Comparison of ENCODE assay signal across 10 cellular contexts in the genomic region with DNA sequence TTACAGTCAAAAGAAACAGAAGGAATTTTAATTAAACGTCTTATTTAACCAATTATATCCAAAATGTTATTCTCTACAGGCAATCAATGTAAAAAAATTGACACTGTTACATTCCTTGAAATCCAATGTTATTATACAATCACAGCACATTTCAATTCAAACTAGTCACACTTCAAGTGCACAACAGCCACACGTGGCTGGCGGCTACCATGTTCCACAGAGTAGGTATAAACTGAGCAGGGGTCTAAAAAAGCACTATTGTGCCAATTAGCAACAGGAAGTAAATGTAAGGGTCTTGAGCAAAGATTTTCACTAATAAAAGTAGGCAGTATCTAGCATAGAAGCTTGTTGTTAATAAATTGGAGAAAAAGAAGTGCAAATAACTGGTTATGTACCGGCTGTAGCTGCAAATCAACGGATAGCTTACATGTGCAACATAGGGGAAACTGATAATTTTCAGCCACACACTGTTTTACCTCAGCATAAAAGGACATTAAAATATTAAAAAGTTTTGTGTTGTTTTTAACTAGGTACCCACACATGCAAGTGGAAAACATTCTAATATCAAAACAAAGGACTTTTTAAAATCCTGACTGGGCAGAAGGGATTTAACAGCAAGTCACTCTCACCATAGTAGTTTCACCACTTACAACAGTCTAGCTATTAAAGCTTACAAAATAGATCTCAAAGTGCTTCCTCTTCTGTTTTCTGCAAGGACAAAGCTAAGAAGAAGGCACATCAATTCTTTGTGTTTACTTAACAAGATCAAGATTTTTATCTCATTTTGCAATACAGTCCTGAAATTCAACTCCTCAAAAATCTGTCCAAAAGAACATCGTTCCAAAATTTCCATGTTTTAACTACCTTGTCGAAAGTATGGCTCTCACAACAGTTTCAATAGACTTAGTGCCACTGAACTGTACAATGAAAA. TPM values are rescaled to one million over a fixed set of nuclear protein-coding genes. Genes with fewer than 3 reads are reported as not detected.
A peak's percentile ranks its signal among the peaks of the same experiment; 100 is the strongest.
DNase-seq lines count a peak whose midpoint lies in the region; ATAC-seq and TF ChIP-seq lines count a peak whose summit lies in the region.
"Had no signal": no experiment of that assay in that cellular context is flagged by ENCODE, and none has a peak within 500 bp of the region (broad histone marks: within the 10 kb centered on the region; RNA-seq: fewer than 3 reads in every experiment).

No MANE protein-coding gene starts in this region.

- H3K9me3 Mint-ChIP-seq in stimulated activated naive CD8-positive, alpha-beta T cell treated with anti-CD3 and anti-CD28 coated beads, Interleukin-15, Interleukin-2, amounts not matched to agents 100 ng/mL and 50 ng/mL, for 24 hours, result peaks cover 5% of the 10 kb centered on the region
- no peaks in the 10 kb centered on the region for H3K9me3 Mint-ChIP-seq in activated CD8-positive, alpha-beta T cell treated with anti-CD3 and anti-CD28 coated beads, Interleukin-2, amount 10 ng/mL, durations not matched to agents 7 days and 5 days (ENCODE audit: insufficient read depth)

- H3K4me1 Mint-ChIP-seq in stimulated activated naive CD8-positive, alpha-beta T cell treated with anti-CD3 and anti-CD28 coated beads, Interleukin-15, Interleukin-2, amounts not matched to agents 100 ng/mL and 50 ng/mL, for 24 hours (ENCODE audit: low read depth), result peaks cover 78% of the 10 kb centered on the region
- peaks cover 70% of the 10 kb centered on the region for H3K4me1 Mint-ChIP-seq in activated CD8-positive, alpha-beta T cell treated with anti-CD3 and anti-CD28 coated beads, Interleukin-2, amount 10 ng/mL, durations not matched to agents 7 days and 5 days (ENCODE audit: low read depth)

- H3K27me3 Mint-ChIP-seq in stimulated activated naive CD8-positive, alpha-beta T cell treated with anti-CD3 and anti-CD28 coated beads, Interleukin-15, Interleukin-2, amounts not matched to agents 100 ng/mL and 50 ng/mL, for 24 hours, result no peaks in the 10 kb centered on the region
- no peaks in the 10 kb centered on the region for H3K27me3 Mint-ChIP-seq in activated CD8-positive, alpha-beta T cell treated with anti-CD3 and anti-CD28 coated beads, Interleukin-2, amount 10 ng/mL, durations not matched to agents 7 days and 5 days (ENCODE audit: low read depth)

- CTCF ChIA-PET in activated CD8-positive, alpha-beta T cell treated with anti-CD3 and anti-CD28 coated beads, Interleukin-2, amount 10 ng/mL, durations not matched to agents 7 days and 5 days (lab: Charles Lee), result interaction anchor here (1.1 to 1.5 kb wide), 2 partner anchors 10 to 33 kb away, joined by 3 to 7 read pairs; no protein-coding TSS in a partner anchor
- CTCF ChIA-PET in GM10248 (lab: Yijun Ruan, JAX), result interaction anchor here (0.9 to 2.5 kb wide), 3 partner anchors 11 to 410 kb away, joined by 3 to 6 read pairs (median 3); no protein-coding TSS in a partner anchor

- H3K36me3 Mint-ChIP-seq in stimulated activated naive CD8-positive, alpha-beta T cell treated with anti-CD3 and anti-CD28 coated beads, Interleukin-15, Interleukin-2, amounts not matched to agents 100 ng/mL and 50 ng/mL, for 24 hours (ENCODE audit: low read depth), result peaks cover 46% of the 10 kb centered on the region
- H3K36me3 Mint-ChIP-seq in activated CD8-positive, alpha-beta T cell treated with anti-CD3 and anti-CD28 coated beads, Interleukin-2, amount 10 ng/mL, durations not matched to agents 7 days and 5 days (ENCODE audit: low read depth), result peaks cover 49% of the 10 kb centered on the region

- peak overlapping the region; percentile 99 for H3K27ac Mint-ChIP-seq in stimulated activated naive CD8-positive, alpha-beta T cell treated with anti-CD3 and anti-CD28 coated beads, Interleukin-15, Interleukin-2, amounts not matched to agents 100 ng/mL and 50 ng/mL, for 24 hours
- H3K27ac Mint-ChIP-seq in activated CD8-positive, alpha-beta T cell treated with anti-CD3 and anti-CD28 coated beads, Interleukin-2, amount 10 ng/mL, durations not matched to agents 7 days and 5 days, result peak overlapping the region; percentile 100

- no peak for TF ChIP-seq CTCF in GM10248 (IDR thresholded peaks at IDR 0.05; ENCODE audit: control extremely low read depth, extremely low read depth, low read depth, missing control alignments)

- peak overlapping the region; percentile 89 for H3K4me3 Mint-ChIP-seq in stimulated activated naive CD8-positive, alpha-beta T cell treated with anti-CD3 and anti-CD28 coated beads, Interleukin-15, Interleukin-2, amounts not matched to agents 100 ng/mL and 50 ng/mL, for 24 hours
- peak overlapping the region; percentile 100 for H3K4me3 Mint-ChIP-seq in activated CD8-positive, alpha-beta T cell treated with anti-CD3 and anti-CD28 coated beads, Interleukin-2, amount 10 ng/mL, durations not matched to agents 7 days and 5 days

- ATAC-seq in stimulated activated naive CD8-positive, alpha-beta T cell treated with anti-CD3 and anti-CD28 coated beads, Interleukin-15, Interleukin-2, amounts not matched to agents 100 U/mL and 50 U/mL, for 24 hours, result no peak
- no peak for ATAC-seq in activated CD8-positive, alpha-beta T cell treated with anti-CD3 and anti-CD28 coated beads, Interleukin-2, amount 10 ng/mL, durations not matched to agents 7 days and 5 days
- ATAC-seq in GM21423 (IDR thresholded peaks at IDR 0.05; ENCODE audit: unreplicated experiment), result no peak

- no peak for DNase-seq in stimulated activated naive CD8-positive, alpha-beta T cell treated with anti-CD3 and anti-CD28 coated beads, Interleukin-15, Interleukin-2, amounts not matched to agents 100 U/mL and 50 U/mL, for 24 hours
- DNase-seq in activated CD8-positive, alpha-beta T cell treated with anti-CD3 and anti-CD28 coated beads, Interleukin-2, amount 10 ng/mL, durations not matched to agents 7 days and 5 days, result no peak
- peak; percentile 16 for DNase-seq in kidney tubule cell (ENCODE audit: low spot score)
- DNase-seq in stimulated activated CD4-positive, alpha-beta T cell treated with anti-CD3 and anti-CD28 coated beads, Interleukin-2, amount 100 ng/mL, for 24 hours, result no peak
- DNase-seq in GM10248 (ENCODE audit: extremely low spot score), result no peak
- no peak for DNase-seq in activated CD4-positive, alpha-beta T cell treated with anti-CD3 and anti-CD28 coated beads for 1 hour

- POLR2A ChIA-PET in activated CD8-positive, alpha-beta T cell treated with anti-CD3 and anti-CD28 coated beads, Interleukin-2, amount 10 ng/mL, durations not matched to agents 7 days and 5 days (lab: Charles Lee), result interaction anchor here (1.0 to 2.2 kb wide), 3 partner anchors 25 to 39 kb away, joined by 3 to 7 read pairs (median 6); partner anchors contain the start of genes NRAS and SIKE1
- POLR2A ChIA-PET in GM10248 (lab: Yijun Ruan, JAX), result no interaction called here

RNA-seq across cellular contexts. Expression of gene CSDE1, which starts 2.5 kb away (rescaled TPM):
- 100 to 1,000 TPM; 359 to 362 TPM for total RNA-seq in activated CD8-positive, alpha-beta T cell treated with anti-CD3 and anti-CD28 coated beads, Interleukin-2, amount 10 ng/mL, durations not matched to agents 7 days and 5 days

RNA-seq across cellular contexts. Expression of gene SIKE1, which starts 25.2 kb away (rescaled TPM):
- total RNA-seq in activated CD8-positive, alpha-beta T cell treated with anti-CD3 and anti-CD28 coated beads, Interleukin-2, amount 10 ng/mL, durations not matched to agents 7 days and 5 days, result 10 to 100 TPM; 66.5 to 68.8 TPM

RNA-seq across cellular contexts. Expression of gene NRAS, which starts 38.7 kb away (rescaled TPM):
- 10 to 100 TPM; 50.3 to 51.7 TPM for total RNA-seq in activated CD8-positive, alpha-beta T cell treated with anti-CD3 and anti-CD28 coated beads, Interleukin-2, amount 10 ng/mL, durations not matched to agents 7 days and 5 days

RNA-seq across cellular contexts. Expression of gene AMPD1, which starts 59.9 kb away (rescaled TPM):
- not detected for total RNA-seq in activated CD8-positive, alpha-beta T cell treated with anti-CD3 and anti-CD28 coated beads, Interleukin-2, amount 10 ng/mL, durations not matched to agents 7 days and 5 days
- total RNA-seq: lung microvascular endothelial cell, SK-MEL-5 had no signal
